In genomic region chr11:44028401-44028800, GRCh38 we compare ENCODE assay signal across 20 cellular contexts. TPM values are rescaled to one million over a fixed set of nuclear protein-coding genes. Genes with fewer than 3 reads are reported as not detected.
DNase-seq lines count a peak whose midpoint lies in the region; ATAC-seq, FAIRE-seq and TF ChIP-seq lines count a peak whose summit lies in the region.
"Had no signal": no experiment of that assay in that cellular context is flagged by ENCODE, and none has a peak within 500 bp of the region (broad histone marks: within the 10 kb centered on the region; RNA-seq: fewer than 3 reads in every experiment).

No MANE protein-coding gene starts in this region.

- H3K27me3 ChIP-seq in H9 (ENCODE audit: insufficient read depth, low read length) (no peaks in the 10 kb centered on the region), H1 (replicated peaks in 1 of 4; ENCODE audit: control insufficient read depth in 3 of 4, extremely low read depth in 1 of 4, insufficient read depth in 3 of 4, low read length in 3 of 4) (no peaks in the 10 kb centered on the region), vagina (no peaks in the 10 kb centered on the region)
- H3K27me3 ChIP-seq: BE2C had no signal

- H2BK12ac ChIP-seq in H9 (ENCODE audit: insufficient read length, low read depth, low read length) (no peak overlapping the region), H1 (ENCODE audit: low read depth, low read length) (no peak overlapping the region)

- intact Hi-C loops in vagina (cut with DNase I) = no loop called here

- H3K23ac ChIP-seq in H9 (ENCODE audit: insufficient read length, low read depth, low read length) = no peak overlapping the region
- no peak overlapping the region for H3K23ac ChIP-seq in H1 (ENCODE audit: insufficient read length)

- H3K4me3 ChIP-seq in H1 (ENCODE audit: extremely low read depth in 1 of 4, insufficient read depth in 2 of 4, low read depth in 3 of 4, low read length in 4 of 4) (no peak overlapping the region), vagina (no peak overlapping the region)

- no peak overlapping the region for H4K5ac ChIP-seq in H9 (ENCODE audit: insufficient read length, low read depth, low read length)
- H4K5ac ChIP-seq in H1 (ENCODE audit: insufficient read length, low read depth, low read length) = no peak overlapping the region

- no peaks in the 10 kb centered on the region for H3K79me2 ChIP-seq in H9 (ENCODE audit: insufficient read depth, low read length)
- no peaks in the 10 kb centered on the region for H3K79me2 ChIP-seq in H1 (ENCODE audit: control insufficient read depth in 1 of 2, insufficient read depth in 2 of 2, low read length in 2 of 2)

- H3K79me1 ChIP-seq in H9 (ENCODE audit: insufficient read depth, low read depth, low read length, poor library complexity, severe bottlenecking) = no peaks in the 10 kb centered on the region
- H3K79me1 ChIP-seq in H1 (ENCODE audit: low read depth, low read length) = no peaks in the 10 kb centered on the region

- peaks cover 7 to 15% of the 10 kb centered on the region in 2 experiments for H3K9me3 Mint-ChIP-seq in H9
- H3K9me3 Mint-ChIP-seq in osteocyte (ENCODE audit: unreplicated experiment) = peaks cover 9% of the 10 kb centered on the region

- H3K4ac ChIP-seq in H9 (ENCODE audit: low read depth, low read length) (no peak overlapping the region), H1 (replicated peaks; ENCODE audit: insufficient read length, low read depth, low read length) (no peak overlapping the region)

- H3K27me3 Mint-ChIP-seq in H9 (ENCODE audit: low read depth) (peaks cover 22% of the 10 kb centered on the region), osteocyte (ENCODE audit: unreplicated experiment) (peaks cover 39% of the 10 kb centered on the region)

- TF ChIP-seq POLR2A in H1 (IDR thresholded peaks at IDR 0.05; ENCODE audit: control extremely low read depth in 1 of 2, low read depth in 2 of 2, low read length in 2 of 2) (no peak), vagina (IDR thresholded peaks at IDR 0.05) (no peak)

- H3K14ac ChIP-seq in H9 (ENCODE audit: insufficient read depth, low read length) = no peak overlapping the region
- H3K14ac ChIP-seq in H1 (ENCODE audit: insufficient read length) = no peak overlapping the region

- no CpG with 5 or more reads among the region's 1 CpG for WGBS in H9 (ENCODE audit: extremely low coverage, insufficient read length, low lambda C conversion rate)
- 93% methylated on average over 1 of the region's 1 CpG; no CpG with 5 or more reads in 1 of the 2 experiments for WGBS in H1 (ENCODE audit: extremely low coverage in 1 of 2, insufficient coverage in 1 of 2, insufficient read length in 1 of 2, insufficient replicate concordance in 2 of 2, low coverage in 1 of 2, low lambda C conversion rate in 2 of 2, missing lambda C conversion rate in 1 of 2), 2 experiments

- no peak overlapping the region for H2AFZ ChIP-seq in H9 (ENCODE audit: low read length)
- H2AFZ ChIP-seq in H1 (ENCODE audit: low read length) = no peak overlapping the region

- no peak overlapping the region for H3K27ac ChIP-seq in H9 (ENCODE audit: insufficient read length, low read depth, low read length)
- H3K27ac ChIP-seq in H1 (ENCODE audit: low read depth, low read length) = no peak overlapping the region
- H3K27ac ChIP-seq in vagina = no peak overlapping the region
- no peak overlapping the region for H3K27ac ChIP-seq in RWPE1
- H3K27ac ChIP-seq: C4-2B had no signal

- H2BK120ac ChIP-seq in H9 (ENCODE audit: low read depth, low read length, poor library complexity, severe bottlenecking) = no peak overlapping the region
- no peak overlapping the region for H2BK120ac ChIP-seq in H1 (replicated peaks; ENCODE audit: low read depth, low read length)

- H3K4me1 ChIP-seq in H9 (ENCODE audit: insufficient read depth, low read length) = peaks cover 6% of the 10 kb centered on the region; the same call in 1 of the 2 replicates
- peaks cover 0 to 11% (median 4%) of the 10 kb centered on the region in 4 experiments; a peak in 6 of 7 replicates for H3K4me1 ChIP-seq in H1 (replicated peaks in 1 of 4; ENCODE audit: control insufficient read depth in 3 of 4, insufficient read depth in 4 of 4, low read length in 3 of 4)
- H3K4me1 ChIP-seq in vagina = peaks cover 27% of the 10 kb centered on the region
- H3K4me1 ChIP-seq: BE2C had no signal

- H2BK15ac ChIP-seq in H9 (ENCODE audit: low read depth, low read length) = no peak overlapping the region
- H2BK15ac ChIP-seq in H1 (ENCODE audit: low read length) = 0 out of 2 replicates have a peak overlapping the region, but pooled peaks have one; percentile 3

- H3K27ac Mint-ChIP-seq in H9 (no peak overlapping the region), osteocyte (ENCODE audit: unreplicated experiment) (no peak overlapping the region)
- H3K27ac Mint-ChIP-seq: CD4-positive, alpha-beta memory T cell; IgD-negative memory B cell had no signal

- no peak overlapping the region for H3K18ac ChIP-seq in H9 (ENCODE audit: insufficient read length, low read depth, low read length)
- no peak overlapping the region for H3K18ac ChIP-seq in H1 (ENCODE audit: extremely low read depth, low read length)

- peaks cover 0 to 12% (median 3%) of the 10 kb centered on the region in 3 experiments; a peak in 4 of 7 replicates for H3K36me3 Mint-ChIP-seq in H9 (ENCODE audit: insufficient read depth in 1 of 3, low read depth in 3 of 3)
- no peaks in the 10 kb centered on the region for H3K36me3 Mint-ChIP-seq in osteocyte (ENCODE audit: unreplicated experiment)
- H3K36me3 Mint-ChIP-seq: CD4-positive, alpha-beta memory T cell; IgD-negative memory B cell had no signal

- CTCF ChIA-PET in H1 (lab: Charles Lee; ENCODE audit: partially characterized antibody) (interaction anchor here (0.6 to 2.4 kb wide), 9 partner anchors 9 to 177 kb away, joined by 3 to 10 read pairs (median 4); no protein-coding TSS in a partner anchor), RWPE1 (lab: Yijun Ruan, JAX) (no interaction called here)

- H2AK5ac ChIP-seq in H9 (ENCODE audit: insufficient read length, low read length) (no peak overlapping the region), H1 (ENCODE audit: low read depth, low read length) (no peak overlapping the region)

- H4K91ac ChIP-seq in H9 (ENCODE audit: insufficient read length, low read depth, low read length) (no peak overlapping the region), H1 (replicated peaks; ENCODE audit: insufficient read length, low read length) (no peak overlapping the region)

- peaks cover 25 to 35% of the 10 kb centered on the region in 2 experiments for H3K4me1 Mint-ChIP-seq in H9
- H3K4me1 Mint-ChIP-seq in osteocyte (ENCODE audit: unreplicated experiment) = peaks cover 19% of the 10 kb centered on the region
- H3K4me1 Mint-ChIP-seq: CD4-positive, alpha-beta memory T cell; IgD-negative memory B cell had no signal

- H3K4me3 Mint-ChIP-seq in H9 (no peak overlapping the region), osteocyte (ENCODE audit: unreplicated experiment) (no peak overlapping the region)
- H3K4me3 Mint-ChIP-seq: CD4-positive, alpha-beta memory T cell; IgD-negative memory B cell had no signal

- H3K4me2 ChIP-seq in H9 (ENCODE audit: insufficient read depth, insufficient read length, low read length) (no peak overlapping the region), H1 (ENCODE audit: insufficient read depth in 1 of 2, low read depth in 2 of 2, low read length in 2 of 2) (no peak overlapping the region)

- H2BK5ac ChIP-seq in H9 (ENCODE audit: insufficient read length, low read length) (no peak overlapping the region), H1 (ENCODE audit: low read depth, low read length) (no peak overlapping the region)

- H3T11ph ChIP-seq in H9 (ENCODE audit: low read length) = no peak overlapping the region

- H3K9ac ChIP-seq in H9 (ENCODE audit: extremely low read depth, insufficient read length, low read length) (no peak overlapping the region), H1 (replicated peaks in 1 of 4; ENCODE audit: extremely low read depth in 1 of 4, low read depth in 3 of 4, low read length in 3 of 4) (no peak overlapping the region)

- H3K23me2 ChIP-seq in H9 (ENCODE audit: insufficient read length, low read depth, low read length, poor library complexity, severe bottlenecking) = no peaks in the 10 kb centered on the region
- H3K23me2 ChIP-seq in H1 (ENCODE audit: low read depth, low read length) = no peaks in the 10 kb centered on the region

- FAIRE-seq in H1 (lab: Jason Lieb, UNC) = no peak
- FAIRE-seq: A204.1, D721Med, G401.6, GM12891 had no signal

- TF ChIP-seq RAD21 in H1 (IDR thresholded peaks at IDR 0.05 in 1 of 2, conservative IDR thresholded peaks at IDR 0.05 in 1 of 2; ENCODE audit: low read depth in 2 of 2, low read length in 2 of 2) = no peak

- peak; percentile 4 for DNase-seq in H9
- peak in 1 of 2 experiments; percentile 11 for DNase-seq in H1 (ENCODE audit: low read depth in 1 of 2, low spot score in 2 of 2)
- DNase-seq in osteocyte (ENCODE audit: extremely low spot score, unreplicated experiment) = peak; percentile 38
- peak; percentile 55 to 71 for DNase-seq in vagina (ENCODE audit: extremely low spot score in 2 of 2)
- DNase-seq in RWPE1 (ENCODE audit: low spot score) = no peak
- DNase-seq: BE2C; CD4-positive, alpha-beta memory T cell; DMS153; DMS79 treated with DMSO at 0.1 percent for 48 hours; EL; H7 had no signal

- no peak for TF ChIP-seq EP300 in H1 (IDR thresholded peaks at IDR 0.05; ENCODE audit: borderline replicate concordance in 1 of 2, low read depth in 2 of 2, low read length in 2 of 2)

- POLR2A ChIA-PET in H1 (lab: Charles Lee; ENCODE audit: partially characterized antibody) = no interaction called here
- POLR2A ChIA-PET in RWPE1 (lab: Yijun Ruan, JAX; ENCODE audit: low non-redundant PET) = no interaction called here

- TF ChIP-seq CTCF in H9 (conservative IDR thresholded peaks at IDR 0.05) (no peak), H1 (IDR thresholded peaks at IDR 0.05; ENCODE audit: control extremely low read depth in 1 of 3, insufficient read depth in 1 of 3, low read depth in 1 of 3, low read length in 3 of 3) (no peak), osteocyte (IDR thresholded peaks at IDR 0.05) (no peak), vagina (IDR thresholded peaks at IDR 0.05) (no peak), RWPE1 (conservative IDR thresholded peaks at IDR 0.05; ENCODE audit: low read depth) (no peak)

- no peaks in the 10 kb centered on the region for H3K36me3 ChIP-seq in H1 (ENCODE audit: control insufficient read depth in 2 of 4, insufficient read depth in 4 of 4, low read length in 3 of 4)
- H3K36me3 ChIP-seq in vagina = no peaks in the 10 kb centered on the region
- H3K36me3 ChIP-seq: BE2C had no signal

- no peak overlapping the region for H4K8ac ChIP-seq in H9 (replicated peaks; ENCODE audit: insufficient read length, low read depth, low read length)
- H4K8ac ChIP-seq in H1 (ENCODE audit: extremely low read depth, insufficient read depth, low read length) = no peak overlapping the region

- no peak overlapping the region for H2BK20ac ChIP-seq in H9 (ENCODE audit: low read depth, low read length, poor library complexity, severe bottlenecking)
- H2BK20ac ChIP-seq in H1 (ENCODE audit: low read length) = no peak overlapping the region

- no peaks in the 10 kb centered on the region for H4K20me1 ChIP-seq in H9 (ENCODE audit: control insufficient read depth, insufficient read depth, insufficient read length)
- no peaks in the 10 kb centered on the region for H4K20me1 ChIP-seq in H1 (replicated peaks in 1 of 2; ENCODE audit: control insufficient read depth in 1 of 2, insufficient read depth in 2 of 2, low read length in 2 of 2)

- H3K56ac ChIP-seq in H9 (ENCODE audit: insufficient read length, low read depth, low read length) (no peak overlapping the region), H1 (replicated peaks; ENCODE audit: insufficient read length, low read depth, low read length) (no peak overlapping the region)

- H3K9me3 ChIP-seq in H9 (ENCODE audit: control insufficient read depth, low read depth, low read length) (no peaks in the 10 kb centered on the region), H1 (ENCODE audit: insufficient read depth in 2 of 2, low read depth in 1 of 2, low read length in 1 of 2) (peaks cover 0 to 2% of the 10 kb centered on the region in 2 experiments; a peak in 1 of 4 replicates), vagina (no peaks in the 10 kb centered on the region)
- H3K9me3 ChIP-seq: BE2C had no signal

- no peak for ATAC-seq in HG02623 (IDR thresholded peaks at IDR 0.05; ENCODE audit: unreplicated experiment)
- no peak for ATAC-seq in GM18909 (IDR thresholded peaks at IDR 0.05; ENCODE audit: poor library complexity, unreplicated experiment)

RNA-seq across cellular contexts. Expression of gene ACCSL, which starts 19.4 kb away (rescaled TPM):
- total RNA-seq in H9 (2021) (not detected in 2 replicates), osteocyte (not detected in 2 replicates), vagina (not detected)
- total RNA-seq in H1 (2021; fragmentation: NEBNext Ultra II Directional; extraction: Animal tissue kit (Norgen Biotek cat#: 25700)) = not detected in 2 replicates
- polyA plus RNA-seq in H1 (2011; rRNA removed) = not detected in 2 replicates
- not detected for polyA plus RNA-seq in H1 (2011; cell fraction: cytosol; rRNA removed)
- not detected for polyA plus RNA-seq in H1 (2011; cell fraction: nucleus; rRNA removed)
- polyA plus RNA-seq in H1 (2012, experiment 1 of 2) = not detected in 4 replicates
- polyA plus RNA-seq in H1 (2012, experiment 2 of 2) = not detected
- polyA plus RNA-seq in H1 (2013, experiment 1 of 2) = not detected
- not detected for polyA plus RNA-seq in H1 (2013, experiment 2 of 2)
- polyA minus RNA-seq in H1 (2011; rRNA and poly(A)+ RNA removed) = not detected in 2 replicates
- polyA minus RNA-seq in H1 (2011; cell fraction: cytosol; rRNA and poly(A)+ RNA removed) = not detected
- polyA minus RNA-seq in H1 (2011; cell fraction: nucleus; rRNA and poly(A)+ RNA removed) = not detected
- total RNA-seq: CD4-positive, alpha-beta memory T cell; H7; HT1080 had no signal
- polyA plus RNA-seq: CD4-positive, alpha-beta memory T cell had no signal

RNA-seq across cellular contexts. Expression of gene ACCS, which starts 37.7 kb away (rescaled TPM):
- total RNA-seq in H9 (2021) (7.5 and 9.1 TPM in 2 replicates), osteocyte (4.3 and 4.5 TPM in 2 replicates), vagina (8.1 TPM)
- total RNA-seq in H1 (2021; fragmentation: NEBNext Ultra II Directional; extraction: Animal tissue kit (Norgen Biotek cat#: 25700)) = 4.3 and 6.0 TPM in 2 replicates
- polyA plus RNA-seq in H1 (2011; rRNA removed) = 8.0 and 8.5 TPM in 2 replicates
- 11.0 TPM for polyA plus RNA-seq in H1 (2011; cell fraction: cytosol; rRNA removed)
- polyA plus RNA-seq in H1 (2011; cell fraction: nucleus; rRNA removed) = 57.1 TPM
- polyA plus RNA-seq in H1 (2012, experiment 1 of 2) = 6.6 to 11.9 TPM (median 8.6 TPM) in 4 replicates
- 2.6 TPM for polyA plus RNA-seq in H1 (2012, experiment 2 of 2)
- polyA plus RNA-seq in H1 (2013, experiment 1 of 2) = 5.3 TPM
- polyA plus RNA-seq in H1 (2013, experiment 2 of 2) = 2.9 TPM
- 7.3 and 7.9 TPM in 2 replicates for polyA minus RNA-seq in H1 (2011; rRNA and poly(A)+ RNA removed)
- polyA minus RNA-seq in H1 (2011; cell fraction: cytosol; rRNA and poly(A)+ RNA removed) = 4.5 TPM
- 16.4 TPM for polyA minus RNA-seq in H1 (2011; cell fraction: nucleus; rRNA and poly(A)+ RNA removed)
